Comparison of ENCODE assay signal across 8 cellular contexts in genomic region chr19:18920400-18920799, GRCh38. TPM values are rescaled to one million over a fixed set of nuclear protein-coding genes. Genes with fewer than 3 reads are reported as not detected.
DNase-seq lines count a peak whose midpoint lies in the region; ATAC-seq and TF ChIP-seq lines count a peak whose summit lies in the region.

No MANE protein-coding gene starts in this region.

- ATAC-seq in gastroesophageal sphincter: no peak
- no peak for ATAC-seq in GM21619 (IDR thresholded peaks at IDR 0.05; ENCODE audit: unreplicated experiment)
- no peak for ATAC-seq in HG03460 (IDR thresholded peaks at IDR 0.05; ENCODE audit: unreplicated experiment)

- H3K9me3 ChIP-seq in WERI-Rb-1 (ENCODE audit: severe bottlenecking) (no peaks in the 10 kb centered on the region), gastroesophageal sphincter (no peaks in the 10 kb centered on the region)

- DNase-seq in H7 (no peak), WERI-Rb-1 (no peak), skeletal muscle cell (ENCODE audit: low read depth) (no peak), anterior cingulate cortex (lab: John Stamatoyannopoulos, UW) (no peak), caudate nucleus (lab: John Stamatoyannopoulos, UW) (no peak)

- no peak for TF ChIP-seq EP300 in gastroesophageal sphincter (IDR thresholded peaks at IDR 0.05)

- TF ChIP-seq CTCF in WERI-Rb-1 (IDR thresholded peaks at IDR 0.05; ENCODE audit: low read depth, low read length): no peak
- no peak for TF ChIP-seq CTCF in gastroesophageal sphincter (IDR thresholded peaks at IDR 0.05)

- no peaks in the 10 kb centered on the region for H3K27me3 ChIP-seq in H7 (ENCODE audit: control insufficient read depth, insufficient read depth, low read length)
- no peaks in the 10 kb centered on the region for H3K27me3 ChIP-seq in WERI-Rb-1 (ENCODE audit: insufficient read depth, low read depth, severe bottlenecking)
- H3K27me3 ChIP-seq in gastroesophageal sphincter: no peaks in the 10 kb centered on the region

- H3K4me1 ChIP-seq in gastroesophageal sphincter: peaks cover 0 to 52% (median 20%) of the 10 kb centered on the region in 3 donors

- H3K4me3 ChIP-seq in H7 (ENCODE audit: insufficient read depth, low read depth, low read length): peak overlapping the region; percentile 91
- peak overlapping the region; percentile 60 for H3K4me3 ChIP-seq in WERI-Rb-1 (ENCODE audit: low read depth, low read length)
- H3K4me3 ChIP-seq in gastroesophageal sphincter: peak overlapping the region; percentile 60 to 94
- H3K4me3 ChIP-seq in skeletal muscle cell (ENCODE audit: low read depth, low read length): peak overlapping the region; percentile 100

- H3K36me3 ChIP-seq in H7 (replicated peaks; ENCODE audit: control insufficient read depth, insufficient read depth, low read length) (peaks cover 9% of the 10 kb centered on the region), WERI-Rb-1 (peaks cover 37% of the 10 kb centered on the region), gastroesophageal sphincter (peaks cover 0 to 48% of the 10 kb centered on the region in 2 donors)

- WGBS in gastroesophageal sphincter (ENCODE audit: low coverage in 1 of 2), 2 donors: 33 to 41% methylated on average over 3 to 4 of the region's 9 CpGs

- no peak for TF ChIP-seq POLR2A in gastroesophageal sphincter (IDR thresholded peaks at IDR 0.05)

- H3K27ac ChIP-seq in WERI-Rb-1 (no peak overlapping the region), gastroesophageal sphincter (peak overlapping the region in 1 of 4 donors; percentile 76), caudate nucleus (ENCODE audit: low read depth, low read length) (no peak overlapping the region)

RNA-seq across cellular contexts. Expression of gene DDX49, which starts 0.9 kb away (rescaled TPM):
- total RNA-seq in H7 (2014; rRNA removed; shearing (Covaris generic)): 44.7 and 63.1 TPM in 2 replicates
- total RNA-seq in gastroesophageal sphincter: 10 to 100 TPM; 36.1 to 61.0 (median 46.9) TPM

RNA-seq across cellular contexts. Expression of gene COPE, which starts 1.2 kb away (rescaled TPM):
- 253 and 306 TPM in 2 replicates for total RNA-seq in H7 (2014; rRNA removed; shearing (Covaris generic))
- total RNA-seq in gastroesophageal sphincter: 100 to 1,000 TPM; 121 to 195 (median 152) TPM

RNA-seq across cellular contexts. Expression of gene HOMER3, which starts 20.6 kb away (rescaled TPM):
- 25.1 and 35.7 TPM in 2 replicates for total RNA-seq in H7 (2014; rRNA removed; shearing (Covaris generic))
- 10 to 100 TPM; 22.7 to 48.5 (median 33.2) TPM for total RNA-seq in gastroesophageal sphincter

RNA-seq across cellular contexts. Expression of gene CERS1, which starts 24.4 kb away (rescaled TPM):
- total RNA-seq in H7 (2014; rRNA removed; shearing (Covaris generic)): 7.8 and 8.5 TPM in 2 replicates
- 1 to 10 TPM in 1 of 4 donors, under 1 TPM in 2, not detected in 1; 0.73 to 1.3 (median 0.81) TPM for total RNA-seq in gastroesophageal sphincter
